16 cellular contexts compared by ENCODE assay signal in the genomic region with DNA sequence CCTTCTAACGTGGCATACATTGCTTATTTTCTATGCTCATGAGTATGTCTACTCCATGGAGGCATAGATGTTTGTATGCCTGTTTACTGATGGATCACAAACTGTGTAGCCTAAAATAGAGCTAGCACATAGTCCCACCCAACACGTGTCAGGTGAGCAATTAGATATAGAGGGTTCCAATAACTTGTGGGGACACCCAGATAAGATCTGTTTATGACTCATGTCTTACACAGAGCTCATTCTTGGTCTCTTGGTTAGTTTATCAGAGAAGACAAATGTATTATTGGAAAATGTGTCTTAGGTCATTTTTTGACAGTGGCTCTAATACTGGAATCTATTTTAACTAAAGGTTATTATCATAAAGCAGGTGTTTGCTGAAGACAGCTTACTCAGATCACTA. TPM values are rescaled to one million over a fixed set of nuclear protein-coding genes. Genes with fewer than 3 reads are reported as not detected.
DNase-seq lines count a peak whose midpoint lies in the region; ATAC-seq and TF ChIP-seq lines count a peak whose summit lies in the region.
"Had no signal": no experiment of that assay in that cellular context is flagged by ENCODE, and none has a peak within 500 bp of the region (broad histone marks: within the 10 kb centered on the region; RNA-seq: fewer than 3 reads in every experiment).

No MANE protein-coding gene starts in this region.

- intact Hi-C loops in MCF 10A (cut with micrococcal nuclease): no loop called here
- intact Hi-C loops in breast epithelium (cut with DNase I; ENCODE audit: low total_unique reads): no loop called here
- intact Hi-C loops in transverse colon (cut with DNase I; ENCODE audit: low total_unique reads): no loop called here

- no peaks in the 10 kb centered on the region for H3K36me3 ChIP-seq in breast epithelium
- no peaks in the 10 kb centered on the region for H3K36me3 ChIP-seq in transverse colon

- TF ChIP-seq POLR2A in breast epithelium (IDR thresholded peaks at IDR 0.05): no peak
- TF ChIP-seq POLR2A in transverse colon (IDR thresholded peaks at IDR 0.05): no peak

- BruUV-seq in MCF 10A (replicated peaks; lab: Mats Ljungman, UMichigan): no TSS peak

- H3K27me3 ChIP-seq in breast epithelium: no peaks in the 10 kb centered on the region
- H3K27me3 ChIP-seq in foreskin keratinocyte: no peaks in the 10 kb centered on the region
- no peaks in the 10 kb centered on the region for H3K27me3 ChIP-seq in transverse colon

- no peak for TF ChIP-seq CTCF in MCF 10A (IDR thresholded peaks at IDR 0.05; ENCODE audit: unreplicated experiment)
- no peak for TF ChIP-seq CTCF in breast epithelium (IDR thresholded peaks at IDR 0.05)
- no peak for TF ChIP-seq CTCF in foreskin keratinocyte (conservative IDR thresholded peaks at IDR 0.05)
- TF ChIP-seq CTCF in transverse colon (IDR thresholded peaks at IDR 0.05): no peak

- H3K4me3 ChIP-seq in breast epithelium (no peak overlapping the region), transverse colon (no peak overlapping the region)

- DNase-seq in MCF 10A (ENCODE audit: unreplicated experiment) (no peak), breast epithelium (ENCODE audit: low spot score in 2 of 2) (no peak), RPMI7951 (ENCODE audit: low read depth) (peak; percentile 18), foreskin keratinocyte (no peak), globus pallidus (ENCODE audit: low spot score) (no peak), transverse colon (no peak)
- no peak for DNase-seq in stimulated activated CD4-positive, alpha-beta T cell treated with anti-CD3 and anti-CD28 coated beads, Interleukin-4, amount 100 ng/mL, for 1 hour
- DNase-seq in activated CD4-positive, alpha-beta T cell treated with anti-CD3 and anti-CD28 coated beads for 1 hour: no peak
- DNase-seq: NCI-H1436, NCI-H2081, NCI-H510A treated with DMSO at 0.1 percent for 48 hours, NCI-H82, SHP77 had no signal

- H3K27ac Mint-ChIP-seq in MCF 10A (ENCODE audit: low read depth, unreplicated experiment): peak overlapping the region; percentile 8

- 43 to 57% methylated on average over 1 to 2 of the region's 2 CpGs for WGBS in transverse colon (ENCODE audit: low coverage in 1 of 2), 2 donors

- POLR2A ChIA-PET in MCF 10A (lab: Yijun Ruan, JAX): no interaction called here

- H3K27ac ChIP-seq in breast epithelium: no peak overlapping the region
- no peak overlapping the region for H3K27ac ChIP-seq in foreskin keratinocyte
- no peak overlapping the region for H3K27ac ChIP-seq in transverse colon
- H3K27ac ChIP-seq: 22Rv1, C4-2B had no signal

- H3K4me1 ChIP-seq in breast epithelium (no peaks in the 10 kb centered on the region), foreskin keratinocyte (peaks cover 8% of the 10 kb centered on the region), transverse colon (no peaks in the 10 kb centered on the region)

- peaks cover 15% of the 10 kb centered on the region for H3K4me1 Mint-ChIP-seq in MCF 10A (ENCODE audit: insufficient read depth, unreplicated experiment)

- no peaks in the 10 kb centered on the region for H3K36me3 Mint-ChIP-seq in MCF 10A (ENCODE audit: insufficient read depth, unreplicated experiment)

- in situ Hi-C loops in transverse colon (cut with MboI; ENCODE audit: low pct_ligation_motif_present in 1 of 4, low pct_unique_long_range_greater_than_20kb in 1 of 4, low sequenced_read_pairs in 3 of 4): no loop called here

- ATAC-seq in foreskin keratinocyte: peak; percentile 71
- ATAC-seq: SK-N-SH treated with all-trans-retinoic acid at 6 μM for 48 hours had no signal

- CTCF ChIA-PET in MCF 10A (lab: Yijun Ruan, JAX): interaction anchor here (0.6 kb wide), 1 partner anchor 126 kb away, joined by 4 read pairs; no protein-coding TSS in a partner anchor

- H3K9me3 ChIP-seq in breast epithelium (no peaks in the 10 kb centered on the region), transverse colon (no peaks in the 10 kb centered on the region)

- H3K9me3 Mint-ChIP-seq in MCF 10A (ENCODE audit: unreplicated experiment): no peaks in the 10 kb centered on the region

- H3K27me3 Mint-ChIP-seq in MCF 10A (ENCODE audit: insufficient read depth, unreplicated experiment): no peaks in the 10 kb centered on the region

- no peak for TF ChIP-seq EP300 in transverse colon (IDR thresholded peaks at IDR 0.05; ENCODE audit: low read depth)

- no peak overlapping the region for H3K4me3 Mint-ChIP-seq in MCF 10A (ENCODE audit: unreplicated experiment)

RNA-seq across cellular contexts. Expression of a gene that starts 6.8 kb away (rescaled TPM):
- total RNA-seq in MCF 10A (2022): not detected in 2 replicates
- not detected for total RNA-seq in breast epithelium
- 0.24 TPM in 1 of 2 replicates, not detected in the other for total RNA-seq in RPMI7951 (2014; rRNA removed; shearing (Covaris generic))
- 11.2 and 19.4 TPM in 2 replicates for total RNA-seq in foreskin keratinocyte
- polyA plus RNA-seq in foreskin keratinocyte: 5.9 and 11.8 TPM in 2 replicates
- not detected for total RNA-seq in transverse colon
